In genomic region chr2:31213063-31213882, GRCh38 we compare ENCODE assay signal across 21 cellular contexts. TPM values are rescaled to one million over a fixed set of nuclear protein-coding genes. Genes with fewer than 3 reads are reported as not detected.
DNase-seq lines count a peak whose midpoint lies in the region; ATAC-seq, FAIRE-seq and TF ChIP-seq lines count a peak whose summit lies in the region.
"Had no signal": no experiment of that assay in that cellular context is flagged by ENCODE, and none has a peak within 500 bp of the region (broad histone marks: within the 10 kb centered on the region; RNA-seq: fewer than 3 reads in every experiment).

No MANE protein-coding gene starts in this region.

- in situ Hi-C loops in brain microvascular endothelial cell (cut with HindIII; ENCODE audit: low pct_ligation_motif_present, low sequenced_read_pairs): no loop called here

- peak; percentile 46 for FAIRE-seq in keratinocyte (lab: Jason Lieb, UNC)
- FAIRE-seq: HepG2, TTC549, urothelium cell line had no signal

- peak; percentile 81 for ATAC-seq in Right ventricle myocardium inferior
- ATAC-seq: activated CD4-positive, alpha-beta T cell treated with anti-CD3 and anti-CD28 coated beads for 36 hours; gastrocnemius medialis; HCT116; HepG2; T-cell had no signal

- dilution Hi-C loops in keratinocyte (cut with MboI; ENCODE audit: extremely low pct_ligation_motif_present, low sequenced_read_pairs): no loop called here

- no peak overlapping the region for H3K4me2 ChIP-seq in keratinocyte (ENCODE audit: control insufficient read depth, extremely low read depth, insufficient read depth, low read depth, low read length)

- H3K9me3 ChIP-seq in keratinocyte (ENCODE audit: control insufficient read depth, low read depth, low read length) (no peaks in the 10 kb centered on the region), vagina (no peaks in the 10 kb centered on the region)
- H3K9me3 ChIP-seq: gastrocnemius medialis had no signal

- no peak overlapping the region for H3K9ac ChIP-seq in keratinocyte (ENCODE audit: control insufficient read depth, extremely low read depth, insufficient read depth, low read length)

- H3K36me3 ChIP-seq in brain microvascular endothelial cell (replicated peaks) (no peaks in the 10 kb centered on the region), keratinocyte (ENCODE audit: control insufficient read depth in 2 of 2, extremely low read depth in 1 of 2, insufficient read depth in 2 of 2, low read length in 2 of 2) (no peaks in the 10 kb centered on the region), vagina (no peaks in the 10 kb centered on the region)
- H3K36me3 ChIP-seq: gastrocnemius medialis had no signal

- TF ChIP-seq CTCF in brain microvascular endothelial cell (IDR thresholded peaks at IDR 0.05; ENCODE audit: low read depth, low read length, missing control alignments): no peak
- TF ChIP-seq CTCF in keratinocyte (optimal IDR thresholded peaks at IDR 0.05 in 1 of 3, IDR thresholded peaks at IDR 0.05 in 1 of 3, conservative IDR thresholded peaks at IDR 0.05 in 1 of 3; ENCODE audit: extremely low read depth in 1 of 3, insufficient read depth in 2 of 3, low read length in 3 of 3): no peak
- TF ChIP-seq CTCF in vagina (IDR thresholded peaks at IDR 0.05): no peak

- intact Hi-C loops in Right ventricle myocardium inferior (cut with DNase I): no loop called here
- intact Hi-C loops in cardiac septum (cut with DNase I): no loop called here
- intact Hi-C loops in vagina (cut with DNase I): no loop called here

- H2AFZ ChIP-seq in keratinocyte (ENCODE audit: control insufficient read depth, low read length): no peak overlapping the region

- H3K4me1 ChIP-seq in keratinocyte (ENCODE audit: control insufficient read depth, extremely low read depth, insufficient read depth, low read length) (peaks cover 11% of the 10 kb centered on the region), vagina (no peaks in the 10 kb centered on the region)
- H3K4me1 ChIP-seq: gastrocnemius medialis had no signal

- H3K79me2 ChIP-seq in keratinocyte (ENCODE audit: control insufficient read depth, insufficient read depth, low read length): no peaks in the 10 kb centered on the region

- H3K27me3 ChIP-seq in brain microvascular endothelial cell (replicated peaks): no peaks in the 10 kb centered on the region
- no peaks in the 10 kb centered on the region for H3K27me3 ChIP-seq in keratinocyte (ENCODE audit: control insufficient read depth, extremely low read depth, insufficient read depth, low read length)
- H3K27me3 ChIP-seq in vagina: no peaks in the 10 kb centered on the region
- H3K27me3 ChIP-seq: dorsolateral prefrontal cortex, gastrocnemius medialis had no signal

- no peak for TF ChIP-seq POLR2A in vagina (IDR thresholded peaks at IDR 0.05)

- no peak for DNase-seq in Right ventricle myocardium inferior (ENCODE audit: missing footprints)
- DNase-seq in cardiac septum (ENCODE audit: low spot score): no peak
- DNase-seq in brain microvascular endothelial cell: peak; percentile 31
- DNase-seq in keratinocyte (ENCODE audit: low read depth, low spot score): no peak
- peak; percentile 23 for DNase-seq in ureter (ENCODE audit: low spot score)
- no peak for DNase-seq in HPDE6-E6E7 (ENCODE audit: extremely low spot score)
- DNase-seq in vagina (ENCODE audit: extremely low spot score in 2 of 2): no peak
- no peak for DNase-seq in activated T-cell treated with anti-CD3 and anti-CD28 coated beads, Interleukin-2, amount 50 U/mL, for 48 hours
- DNase-seq: activated CD4-positive, alpha-beta T cell treated with anti-CD3 and anti-CD28 coated beads for 36 hours; Calu3; caudate nucleus; dorsolateral prefrontal cortex; gastrocnemius medialis; SHP77 treated with DMSO at 0.1 percent for 48 hours; stimulated activated CD4-positive, alpha-beta T cell treated with anti-CD3 and anti-CD28 coated beads, Interleukin-4, amount 100 ng/mL, for 1 hour; T-cell had no signal

- H3K9me1 ChIP-seq in keratinocyte (ENCODE audit: control insufficient read depth, extremely low read depth, insufficient read depth, low read length): no peaks in the 10 kb centered on the region

- no peaks in the 10 kb centered on the region for H4K20me1 ChIP-seq in keratinocyte (ENCODE audit: control insufficient read depth, extremely low read depth, insufficient read depth, low read length)

- no peak overlapping the region for H3K4me3 ChIP-seq in brain microvascular endothelial cell (ENCODE audit: low read depth, low read length)
- H3K4me3 ChIP-seq in keratinocyte (ENCODE audit: control insufficient read depth in 2 of 3, extremely low read depth in 1 of 3, insufficient read depth in 2 of 3, low read depth in 1 of 3, low read length in 3 of 3): no peak overlapping the region
- H3K4me3 ChIP-seq in vagina: no peak overlapping the region
- H3K4me3 ChIP-seq: dorsolateral prefrontal cortex, gastrocnemius medialis had no signal

- no peak overlapping the region for H3K27ac ChIP-seq in brain microvascular endothelial cell
- no peak overlapping the region for H3K27ac ChIP-seq in keratinocyte (ENCODE audit: control insufficient read depth, insufficient read depth, low read length)
- no peak overlapping the region for H3K27ac ChIP-seq in vagina
- H3K27ac ChIP-seq: dorsolateral prefrontal cortex, gastrocnemius medialis had no signal

RNA-seq across cellular contexts. Expression of gene CAPN14, which starts 4.0 kb away (rescaled TPM):
- total RNA-seq in Right ventricle myocardium inferior (0.35 TPM), cardiac septum (0.16 TPM), ureter (0.62 TPM), vagina (4.7 TPM)
- polyA plus RNA-seq in keratinocyte: 0.57 to 2.2 TPM (median 1.1 TPM) in 3 replicates
- 1.8 TPM for polyA plus RNA-seq in keratinocyte (2011; ENCODE audit: low read depth)
- polyA plus RNA-seq in keratinocyte (2011; cell fraction: cytosol; rRNA removed): 1.3 and 1.7 TPM in 2 replicates
- polyA plus RNA-seq in keratinocyte (2011; cell fraction: nucleus; rRNA removed): 3.6 and 4.2 TPM in 2 replicates
- 0.54 and 2.6 TPM in 2 replicates for polyA plus RNA-seq in keratinocyte (2012; ENCODE audit: low replicate concordance)
- polyA minus RNA-seq in keratinocyte: 0.13 to 1.8 TPM (median 1.5 TPM) in 3 replicates
- polyA minus RNA-seq in keratinocyte (2011; cell fraction: cytosol; rRNA and poly(A)+ RNA removed): 0.58 TPM
- polyA minus RNA-seq in keratinocyte (2011; cell fraction: nucleus; rRNA and poly(A)+ RNA removed): 2.1 and 2.9 TPM in 2 replicates
- total RNA-seq: A172, gastrocnemius medialis, HepG2 had no signal
- polyA plus RNA-seq: HepG2 had no signal

RNA-seq across cellular contexts. Expression of gene EHD3, which starts 20.7 kb away (rescaled TPM):
- 27.9 TPM for total RNA-seq in Right ventricle myocardium inferior
- total RNA-seq in cardiac septum: 26.6 TPM
- 5.1 to 8.2 TPM (median 6.5 TPM) in 3 replicates for polyA plus RNA-seq in keratinocyte
- 0.67 TPM for polyA plus RNA-seq in keratinocyte (2011; ENCODE audit: low read depth)
- 6.3 and 7.0 TPM in 2 replicates for polyA plus RNA-seq in keratinocyte (2011; cell fraction: cytosol; rRNA removed)
- 6.6 and 7.7 TPM in 2 replicates for polyA plus RNA-seq in keratinocyte (2011; cell fraction: nucleus; rRNA removed)
- polyA plus RNA-seq in keratinocyte (2012; ENCODE audit: low replicate concordance): 2.2 and 5.9 TPM in 2 replicates
- 8.5 to 13.0 TPM (median 9.4 TPM) in 3 replicates for polyA minus RNA-seq in keratinocyte
- 6.7 TPM for polyA minus RNA-seq in keratinocyte (2011; cell fraction: cytosol; rRNA and poly(A)+ RNA removed)
- 5.1 and 6.8 TPM in 2 replicates for polyA minus RNA-seq in keratinocyte (2011; cell fraction: nucleus; rRNA and poly(A)+ RNA removed)
- 12.7 TPM for total RNA-seq in ureter
- 10.3 TPM for total RNA-seq in vagina

Comparison
In these comparisons a context has a peak if more than half of its experiments do, and no peak if none do; other contexts are left out.
1. DNase-seq: peak in brain microvascular endothelial cell (single experiment) and ureter (single experiment); none in Right ventricle myocardium inferior (single experiment), cardiac septum (single experiment), keratinocyte (single experiment), HPDE6-E6E7 (single experiment), vagina (0 of 2) and activated T-cell treated with anti-CD3 and anti-CD28 coated beads, Interleukin-2, amount 50 U/mL, for 48 hours (0 of 2).